14 cellular contexts compared by ENCODE assay signal in the genomic region with DNA sequence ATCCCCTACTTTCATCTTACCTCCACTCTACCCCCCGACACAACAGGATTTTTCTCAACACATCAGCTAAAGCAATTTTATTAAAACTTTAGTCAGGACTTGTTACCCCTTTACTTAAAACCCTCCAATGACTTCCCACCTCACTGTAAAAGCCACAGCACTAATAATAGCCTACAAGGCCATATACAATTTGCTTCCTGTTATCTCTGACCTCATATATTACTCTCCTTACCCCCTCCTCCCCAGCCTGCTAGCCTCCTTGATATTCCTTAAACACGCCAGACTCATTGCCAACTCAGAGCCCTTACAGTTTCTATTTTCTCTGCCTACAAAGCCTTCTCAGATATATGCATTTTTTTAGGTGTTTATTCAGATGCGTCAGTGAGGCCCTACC. TPM values are rescaled to one million over a fixed set of nuclear protein-coding genes. Genes with fewer than 3 reads are reported as not detected.
DNase-seq lines count a peak whose midpoint lies in the region; ATAC-seq and TF ChIP-seq lines count a peak whose summit lies in the region.
"Had no signal": no experiment of that assay in that cellular context is flagged by ENCODE, and none has a peak within 500 bp of the region (broad histone marks: within the 10 kb centered on the region; RNA-seq: fewer than 3 reads in every experiment).

No MANE protein-coding gene starts in this region.

- H3K27me3 ChIP-seq in neuronal stem cell (ENCODE audit: control insufficient read depth in 3 of 3, insufficient read depth in 3 of 3, low read depth in 1 of 3, low read length in 3 of 3), result no peaks in the 10 kb centered on the region
- H3K27me3 ChIP-seq in lower lobe of right lung (ENCODE audit: low read depth), result no peaks in the 10 kb centered on the region
- H3K27me3 ChIP-seq: testis had no signal

- H3K18ac ChIP-seq in neuronal stem cell (ENCODE audit: low read length), result no peak overlapping the region

- no peak for TF ChIP-seq CTCF in GM13977 (IDR thresholded peaks at IDR 0.05; ENCODE audit: extremely low read depth, insufficient read depth, missing control alignments)
- no peak for TF ChIP-seq CTCF in lower lobe of right lung (IDR thresholded peaks at IDR 0.05)

- no peaks in the 10 kb centered on the region for H3K36me3 ChIP-seq in neuronal stem cell (replicated peaks in 1 of 2; ENCODE audit: control insufficient read depth in 2 of 2, insufficient read depth in 2 of 2, low read length in 2 of 2)
- H3K36me3 ChIP-seq in lower lobe of right lung, result no peaks in the 10 kb centered on the region

- H2AK5ac ChIP-seq in neuronal stem cell (ENCODE audit: low read depth, low read length), result no peak overlapping the region

- H3K4me1 ChIP-seq in neuronal stem cell (ENCODE audit: control insufficient read depth in 2 of 2, insufficient read depth in 1 of 2, low read depth in 1 of 2, low read length in 2 of 2) (no peaks in the 10 kb centered on the region), lower lobe of right lung (no peaks in the 10 kb centered on the region)
- H3K4me1 ChIP-seq: testis had no signal

- no peak overlapping the region for H2BK120ac ChIP-seq in neuronal stem cell (ENCODE audit: low read depth, low read length)

- intact Hi-C loops in Right ventricle myocardium superior (cut with DNase I), result no loop called here
- intact Hi-C loops in Right ventricle myocardium inferior (cut with DNase I), result no loop called here
- intact Hi-C loops in lower lobe of right lung (cut with DNase I), result no loop called here

- no peak overlapping the region for H2BK12ac ChIP-seq in neuronal stem cell (ENCODE audit: low read length)

- H3K23ac ChIP-seq in neuronal stem cell (ENCODE audit: low read depth, low read length, poor library complexity), result no peak overlapping the region

- no peaks in the 10 kb centered on the region for H3K9me3 ChIP-seq in neuronal stem cell (replicated peaks in 1 of 2; ENCODE audit: control insufficient read depth in 2 of 2, insufficient read depth in 1 of 2, low read depth in 1 of 2, low read length in 2 of 2)
- H3K9me3 ChIP-seq in lower lobe of right lung, result no peaks in the 10 kb centered on the region
- H3K9me3 ChIP-seq: testis had no signal

- no peak overlapping the region for H4K91ac ChIP-seq in neuronal stem cell (ENCODE audit: low read depth, low read length, poor library complexity)

- no peaks in the 10 kb centered on the region for H3K79me1 ChIP-seq in neuronal stem cell (ENCODE audit: low read depth, low read length)

- H3K4ac ChIP-seq in neuronal stem cell (ENCODE audit: low read length), result no peak overlapping the region

- DNase-seq in Right ventricle myocardium superior (no peak), Right ventricle myocardium inferior (ENCODE audit: missing footprints) (no peak), NCI-H2227 treated with DMSO at 0.1 percent for 48 hours (lab: John Stamatoyannopoulos, UW) (peak; percentile 44), GM13977 (ENCODE audit: low spot score) (no peak), neuronal stem cell (ENCODE audit: low spot score) (no peak), lower lobe of right lung (no peak), AML-193 (lab: John Stamatoyannopoulos, UW) (no peak)
- DNase-seq: ACHN; activated naive CD4-positive, alpha-beta T cell; DMS79 treated with DMSO at 0.1 percent for 48 hours; immature natural killer cell; NCI-H1436; testis had no signal

- in situ Hi-C loops in GM13977 (cut with MboI; ENCODE audit: low pct_unique_long_range_greater_than_20kb, low sequenced_read_pairs, unreplicated experiment), result no loop called here

- no CpG with 5 or more reads among the region's 3 CpGs for WGBS in neuronal stem cell (ENCODE audit: extremely low coverage in 2 of 2, insufficient read length in 2 of 2, insufficient replicate concordance in 1 of 2), 2 donors

- H2BK15ac ChIP-seq in neuronal stem cell (ENCODE audit: low read length), result no peak overlapping the region

- no peak overlapping the region for H4K8ac ChIP-seq in neuronal stem cell (ENCODE audit: low read depth, low read length)

- no peak overlapping the region for H2AFZ ChIP-seq in neuronal stem cell (ENCODE audit: low read length)

- H3K9ac ChIP-seq in neuronal stem cell (ENCODE audit: low read depth, low read length, poor library complexity), result no peak overlapping the region

- no peak overlapping the region for H3K14ac ChIP-seq in neuronal stem cell (ENCODE audit: low read length)

- H3K4me3 ChIP-seq in neuronal stem cell (ENCODE audit: low read length in 2 of 2) (no peak overlapping the region), lower lobe of right lung (no peak overlapping the region)
- H3K4me3 ChIP-seq: testis had no signal

- no peak overlapping the region for H2BK5ac ChIP-seq in neuronal stem cell (ENCODE audit: low read length)

- ATAC-seq in Right ventricle myocardium superior (ENCODE audit: poor library complexity) (peak; percentile 25), Right ventricle myocardium inferior (no peak), HG02981 (IDR thresholded peaks at IDR 0.05; ENCODE audit: unreplicated experiment) (peak; percentile 14), lower lobe of right lung (no peak)

- H3K4me2 ChIP-seq in neuronal stem cell (ENCODE audit: insufficient read depth, low read length, poor library complexity, severe bottlenecking), result no peak overlapping the region

- no peak overlapping the region for H3K27ac ChIP-seq in neuronal stem cell (replicated peaks; ENCODE audit: low read length)
- H3K27ac ChIP-seq in lower lobe of right lung, result no peak overlapping the region
- H3K27ac ChIP-seq: testis had no signal

RNA-seq across cellular contexts. Expression of a gene that starts 54.4 kb away (rescaled TPM):
- total RNA-seq in Right ventricle myocardium superior, result 32.2 TPM
- total RNA-seq in Right ventricle myocardium inferior, result 36.9 TPM
- 43.7 TPM for polyA plus RNA-seq in neuronal stem cell (2013, experiment 1 of 2)
- 41.7 TPM for polyA plus RNA-seq in neuronal stem cell (2013, experiment 2 of 2)
- total RNA-seq in lower lobe of right lung, result 53.2 TPM

Comparison
In these comparisons a context has a peak if more than half of its experiments do, and no peak if none do; other contexts are left out.
1. ATAC-seq: peak in Right ventricle myocardium superior (single experiment) and HG02981 (single experiment); none in Right ventricle myocardium inferior (single experiment) and lower lobe of right lung (0 of 2).